20 cellular contexts compared by ENCODE assay signal in the genomic region with DNA sequence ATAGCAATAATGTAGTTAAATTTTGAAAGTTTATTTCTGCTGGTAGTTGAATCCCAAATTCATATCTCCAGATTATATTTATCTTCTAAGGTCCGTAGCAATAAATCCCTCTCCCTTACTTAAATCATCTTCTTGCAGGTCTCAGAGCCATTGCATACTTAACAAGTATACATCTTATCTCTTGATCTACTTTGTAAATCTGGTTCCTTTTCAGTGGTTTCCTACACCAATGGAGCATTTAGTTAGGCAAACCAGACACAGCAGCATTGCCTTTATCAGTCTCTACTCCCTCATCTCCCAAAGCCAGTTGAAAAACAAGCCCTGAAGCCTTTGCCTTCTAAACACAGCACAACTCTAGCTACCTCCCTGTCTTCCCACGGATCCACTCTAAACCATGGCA.
DNase-seq lines count a peak whose midpoint lies in the region; ATAC-seq and TF ChIP-seq lines count a peak whose summit lies in the region.
"Had no signal": no experiment of that assay in that cellular context is flagged by ENCODE, and none has a peak within 500 bp of the region (broad histone marks: within the 10 kb centered on the region; RNA-seq: fewer than 3 reads in every experiment).

No MANE protein-coding gene starts in this region.

- no peak overlapping the region for H3K4ac ChIP-seq in H9 (ENCODE audit: low read depth, low read length)

- H3K36me3 ChIP-seq in MM.1S (replicated peaks; ENCODE audit: insufficient read depth, low read length) = no peaks in the 10 kb centered on the region
- H3K36me3 ChIP-seq: BE2C had no signal

- no peaks in the 10 kb centered on the region for H3K27me3 Mint-ChIP-seq in nephron (ENCODE audit: low read depth)
- no peaks in the 10 kb centered on the region for H3K27me3 Mint-ChIP-seq in H9 (ENCODE audit: low read depth)
- no peaks in the 10 kb centered on the region for H3K27me3 Mint-ChIP-seq in activated T-cell treated with anti-CD3 and anti-CD28 coated beads, Interleukin-2, amount 50 U/mL, for 24 hours
- H3K27me3 Mint-ChIP-seq: CD4-positive, CD25-positive, alpha-beta regulatory T cell; CD8-positive, alpha-beta memory T cell had no signal

- H3K27me3 ChIP-seq in MM.1S (replicated peaks; ENCODE audit: insufficient read depth, low read length) (no peaks in the 10 kb centered on the region), H9 (ENCODE audit: insufficient read depth, low read length) (no peaks in the 10 kb centered on the region)
- H3K27me3 ChIP-seq: BE2C had no signal

- no peak overlapping the region for H4K5ac ChIP-seq in H9 (ENCODE audit: insufficient read length, low read depth, low read length)

- no peak overlapping the region for H3K18ac ChIP-seq in H9 (ENCODE audit: insufficient read length, low read depth, low read length)

- no peak overlapping the region for H4K8ac ChIP-seq in H9 (replicated peaks; ENCODE audit: insufficient read length, low read depth, low read length)

- no peak overlapping the region for H4K91ac ChIP-seq in H9 (ENCODE audit: insufficient read length, low read depth, low read length)

- no peak overlapping the region for H2BK5ac ChIP-seq in H9 (ENCODE audit: insufficient read length, low read length)

- TF ChIP-seq CTCF in MM.1S (IDR thresholded peaks at IDR 0.05; ENCODE audit: low read length) = no peak
- TF ChIP-seq CTCF in nephron (IDR thresholded peaks at IDR 0.05; ENCODE audit: unreplicated experiment in 3 of 3) = no peak
- TF ChIP-seq CTCF in H9 (conservative IDR thresholded peaks at IDR 0.05) = no peak

- H3K4me1 Mint-ChIP-seq in nephron = peaks cover 20% of the 10 kb centered on the region
- peaks cover 0 to 3% of the 10 kb centered on the region in 2 experiments; a peak in 1 of 4 replicates for H3K4me1 Mint-ChIP-seq in H9
- H3K4me1 Mint-ChIP-seq in activated T-cell treated with anti-CD3 and anti-CD28 coated beads, Interleukin-2, amount 50 U/mL, for 24 hours (ENCODE audit: low read depth) = no peaks in the 10 kb centered on the region
- H3K4me1 Mint-ChIP-seq: CD4-positive, CD25-positive, alpha-beta regulatory T cell; CD8-positive, alpha-beta memory T cell had no signal

- no peak overlapping the region for H3K14ac ChIP-seq in H9 (ENCODE audit: insufficient read depth, low read length)

- no peak overlapping the region for H2BK120ac ChIP-seq in H9 (ENCODE audit: low read depth, low read length, poor library complexity, severe bottlenecking)

- H3T11ph ChIP-seq in H9 (ENCODE audit: low read length) = no peak overlapping the region

- no peaks in the 10 kb centered on the region for H3K9me2 ChIP-seq in MM.1S (replicated peaks; ENCODE audit: insufficient read depth, low read length)

- no peak overlapping the region for H3K56ac ChIP-seq in H9 (ENCODE audit: insufficient read length, low read depth, low read length)

- no peaks in the 10 kb centered on the region for H3K23me2 ChIP-seq in H9 (ENCODE audit: insufficient read length, low read depth, low read length, poor library complexity, severe bottlenecking)

- no peak for ATAC-seq in GM21423 (IDR thresholded peaks at IDR 0.05; ENCODE audit: unreplicated experiment)
- ATAC-seq: HCT116 had no signal

- H3K9me3 Mint-ChIP-seq in nephron = peaks cover 11% of the 10 kb centered on the region
- peaks cover 11 to 14% of the 10 kb centered on the region in 2 experiments for H3K9me3 Mint-ChIP-seq in H9
- peaks cover 24% of the 10 kb centered on the region for H3K9me3 Mint-ChIP-seq in activated T-cell treated with anti-CD3 and anti-CD28 coated beads, Interleukin-2, amount 50 U/mL, for 24 hours

- WGBS in H9 (ENCODE audit: extremely low coverage, insufficient read length, low lambda C conversion rate) = no CpG with 5 or more reads among the region's 2 CpGs

- peak overlapping the region; percentile 24; the same call in 1 of the 2 replicates for H3K9ac ChIP-seq in MM.1S (ENCODE audit: low read length)
- H3K9ac ChIP-seq in H9 (ENCODE audit: extremely low read depth, insufficient read length, low read length) = no peak overlapping the region
- H3K9ac ChIP-seq: GM23248 had no signal

- H3K9me3 ChIP-seq in MM.1S (replicated peaks; ENCODE audit: insufficient read depth, low read length) (no peaks in the 10 kb centered on the region), H9 (ENCODE audit: control insufficient read depth, low read depth, low read length) (no peaks in the 10 kb centered on the region)
- H3K9me3 ChIP-seq: BE2C had no signal

- H3K4me3 Mint-ChIP-seq in nephron (no peak overlapping the region), H9 (no peak overlapping the region)
- no peak overlapping the region for H3K4me3 Mint-ChIP-seq in activated T-cell treated with anti-CD3 and anti-CD28 coated beads, Interleukin-2, amount 50 U/mL, for 24 hours
- H3K4me3 Mint-ChIP-seq: CD4-positive, CD25-positive, alpha-beta regulatory T cell; CD8-positive, alpha-beta memory T cell; HFFc6 had no signal

- no peak overlapping the region for H3K23ac ChIP-seq in H9 (ENCODE audit: insufficient read length, low read depth, low read length)

- H3K36me3 Mint-ChIP-seq in nephron (ENCODE audit: low read depth) (no peaks in the 10 kb centered on the region), H9 (ENCODE audit: insufficient read depth in 1 of 3, low read depth in 3 of 3) (peaks cover 5 to 10% (median 6%) of the 10 kb centered on the region in 3 experiments)
- H3K36me3 Mint-ChIP-seq in activated T-cell treated with anti-CD3 and anti-CD28 coated beads, Interleukin-2, amount 50 U/mL, for 24 hours (ENCODE audit: low read depth) = no peaks in the 10 kb centered on the region
- H3K36me3 Mint-ChIP-seq: CD4-positive, CD25-positive, alpha-beta regulatory T cell; CD8-positive, alpha-beta memory T cell had no signal

- H3F3A ChIP-seq in MM.1S (ENCODE audit: insufficient read depth, low read length) = no peaks in the 10 kb centered on the region

- H3K4me2 ChIP-seq in MM.1S (ENCODE audit: low read depth, low read length) (peak overlapping the region; percentile 33; the same call in 1 of the 2 replicates), H9 (ENCODE audit: insufficient read depth, insufficient read length, low read length) (no peak overlapping the region)

- peak overlapping the region; percentile 74 for H3K27ac ChIP-seq in MM.1S (ENCODE audit: low read length)
- H3K27ac ChIP-seq in H9 (ENCODE audit: insufficient read length, low read depth, low read length) = no peak overlapping the region
- H3K27ac ChIP-seq: GM23248 had no signal

- H4K20me1 ChIP-seq in MM.1S (ENCODE audit: insufficient read depth, low read length) = no peaks in the 10 kb centered on the region
- H4K20me1 ChIP-seq in H9 (ENCODE audit: control insufficient read depth, insufficient read depth, insufficient read length) = no peaks in the 10 kb centered on the region

- no peak overlapping the region for H3K4me3 ChIP-seq in MM.1S (ENCODE audit: low read length)
- H3K4me3 ChIP-seq: GM12878, GM23248 had no signal

- H2BK12ac ChIP-seq in H9 (ENCODE audit: insufficient read length, low read depth, low read length) = no peak overlapping the region

- H3K79me2 ChIP-seq in MM.1S (ENCODE audit: low read length) (no peaks in the 10 kb centered on the region), H9 (ENCODE audit: insufficient read depth, low read length) (no peaks in the 10 kb centered on the region)

- no peaks in the 10 kb centered on the region for H3K79me1 ChIP-seq in H9 (ENCODE audit: insufficient read depth, low read depth, low read length, poor library complexity, severe bottlenecking)

- no peak overlapping the region for H2BK15ac ChIP-seq in H9 (ENCODE audit: low read depth, low read length)

- no peak overlapping the region for H2BK20ac ChIP-seq in H9 (ENCODE audit: low read depth, low read length, poor library complexity, severe bottlenecking)

- H3K27ac Mint-ChIP-seq in nephron (peak overlapping the region; percentile 1 to 8 (median 2)), H9 (peak overlapping the region in 1 of 3 experiments; percentile 31; a peak in 3 of 7 replicates)
- no peak overlapping the region for H3K27ac Mint-ChIP-seq in activated T-cell treated with anti-CD3 and anti-CD28 coated beads, Interleukin-2, amount 50 U/mL, for 24 hours
- H3K27ac Mint-ChIP-seq: CD4-positive, CD25-positive, alpha-beta regulatory T cell; CD8-positive, alpha-beta memory T cell; HFFc6 had no signal

- H3K4me1 ChIP-seq in MM.1S (ENCODE audit: low read length) (peaks cover 24% of the 10 kb centered on the region), H9 (ENCODE audit: insufficient read depth, low read length) (no peaks in the 10 kb centered on the region)

- DNase-seq in MM.1S (no peak), SK-N-DZ (ENCODE audit: low spot score) (peak; percentile 70), H9 (no peak)
- DNase-seq in activated T-cell treated with anti-CD3 and anti-CD28 coated beads, Interleukin-2, amount 50 U/mL, for 24 hours = no peak
- DNase-seq: BE2C; C1 segment of cervical spinal cord; CD4-positive, CD25-positive, alpha-beta regulatory T cell; CD8-positive, alpha-beta memory T cell; COR-L47; DMS 273 treated with DMSO at 0.1 percent for 48 hours; DMS53; DND-41; EL; GM23248; HFFc6; IMR-90 had no signal

- H2AFZ ChIP-seq in MM.1S (ENCODE audit: low read length) = peak overlapping the region; percentile 67
- no peak overlapping the region for H2AFZ ChIP-seq in H9 (ENCODE audit: low read length)
- H2AFZ ChIP-seq: GM23248 had no signal

- H2AK5ac ChIP-seq in H9 (ENCODE audit: insufficient read length, low read length) = no peak overlapping the region
